Comparison of ENCODE assay signal across 18 cellular contexts in genomic region chr2:171718720-171719119, GRCh38. TPM values are rescaled to one million over a fixed set of nuclear protein-coding genes. Genes with fewer than 3 reads are reported as not detected.
A peak's percentile ranks its signal among the peaks of the same experiment; 100 is the strongest.
DNase-seq lines count a peak whose midpoint lies in the region; ATAC-seq lines count a peak whose summit lies in the region.
"Had no signal": no experiment of that assay in that cellular context is flagged by ENCODE, and none has a peak within 500 bp of the region (broad histone marks: within the 10 kb centered on the region; RNA-seq: fewer than 3 reads in every experiment).

No MANE protein-coding gene starts in this region.

- peaks cover 11% of the 10 kb centered on the region for H3K36me3 Mint-ChIP-seq in activated CD8-positive, alpha-beta memory T cell treated with anti-CD3 and anti-CD28 coated beads, Interleukin-2, amount 10 ng/mL, durations not matched to agents 7 days and 5 days
- peaks cover 78% of the 10 kb centered on the region for H3K36me3 Mint-ChIP-seq in activated T-helper 17 cell treated with anti-CD3 and anti-CD28 coated beads, Interleukin-2, amount 50 U/mL, for 72 hours (ENCODE audit: low read depth)

- DNase-seq in activated CD8-positive, alpha-beta memory T cell treated with anti-CD3 and anti-CD28 coated beads, Interleukin-2, amount 10 ng/mL, durations not matched to agents 7 days and 5 days = no peak
- no peak for DNase-seq in activated CD8-positive, alpha-beta memory T cell treated with anti-CD3 and anti-CD28 coated beads, Interleukin-2, amount 50 U/mL, for 4 hours
- DNase-seq in cerebellar nuclear complex (lab: John Stamatoyannopoulos, UW) (no peak), left colon (no peak)
- no peak for DNase-seq in activated effector memory CD4-positive, alpha-beta T cell treated with Interleukin-2 at 50 U/mL for 16 hours
- DNase-seq: activated CD4-positive, alpha-beta T cell treated with anti-CD3 and anti-CD28 coated beads, Interleukin-2, amount 10 ng/mL, durations not matched to agents 7 days and 5 days; activated naive CD8-positive, alpha-beta T cell treated with anti-CD3 and anti-CD28 coated beads, Interleukin-2, amount 10 ng/mL, durations not matched to agents 7 days and 5 days; caudate nucleus; COR-L47; NCI-H146; NCI-H526 treated with DMSO at 0.1 percent for 48 hours; T-helper 17 cell had no signal

- intact Hi-C loops in left colon (cut with DNase I, micrococcal nuclease) = no loop called here

- no peaks in the 10 kb centered on the region for H3K9me3 Mint-ChIP-seq in activated CD8-positive, alpha-beta memory T cell treated with anti-CD3 and anti-CD28 coated beads, Interleukin-2, amount 10 ng/mL, durations not matched to agents 7 days and 5 days (ENCODE audit: low read depth)
- no peaks in the 10 kb centered on the region for H3K9me3 Mint-ChIP-seq in activated T-helper 17 cell treated with anti-CD3 and anti-CD28 coated beads, Interleukin-2, amount 50 U/mL, for 72 hours
- H3K9me3 Mint-ChIP-seq: activated CD4-positive, alpha-beta T cell treated with anti-CD3 and anti-CD28 coated beads, Interleukin-2, amount 10 ng/mL, durations not matched to agents 7 days and 5 days; activated naive CD8-positive, alpha-beta T cell treated with anti-CD3 and anti-CD28 coated beads, Interleukin-2, amount 10 ng/mL, durations not matched to agents 7 days and 5 days had no signal

- CTCF ChIA-PET in activated CD8-positive, alpha-beta memory T cell treated with anti-CD3 and anti-CD28 coated beads, Interleukin-2, amount 10 ng/mL, durations not matched to agents 7 days and 5 days (lab: Charles Lee) = interaction anchor here (0.9 to 1.6 kb wide), 4 partner anchors 8 to 386 kb away, joined by 3 to 4 read pairs (median 4); partner anchors contain the start of gene DLX2

- H3K4me1 Mint-ChIP-seq in activated CD8-positive, alpha-beta memory T cell treated with anti-CD3 and anti-CD28 coated beads, Interleukin-2, amount 10 ng/mL, durations not matched to agents 7 days and 5 days = peaks cover 9% of the 10 kb centered on the region
- peaks cover 6% of the 10 kb centered on the region for H3K4me1 Mint-ChIP-seq in activated T-helper 17 cell treated with anti-CD3 and anti-CD28 coated beads, Interleukin-2, amount 50 U/mL, for 72 hours
- H3K4me1 Mint-ChIP-seq: T-helper 17 cell had no signal

- H3K27me3 Mint-ChIP-seq in activated CD8-positive, alpha-beta memory T cell treated with anti-CD3 and anti-CD28 coated beads, Interleukin-2, amount 10 ng/mL, durations not matched to agents 7 days and 5 days = no peaks in the 10 kb centered on the region
- no peaks in the 10 kb centered on the region for H3K27me3 Mint-ChIP-seq in activated T-helper 17 cell treated with anti-CD3 and anti-CD28 coated beads, Interleukin-2, amount 50 U/mL, for 72 hours
- H3K27me3 Mint-ChIP-seq: activated CD4-positive, alpha-beta T cell treated with anti-CD3 and anti-CD28 coated beads, Interleukin-2, amount 10 ng/mL, durations not matched to agents 7 days and 5 days; activated naive CD8-positive, alpha-beta T cell treated with anti-CD3 and anti-CD28 coated beads, Interleukin-2, amount 10 ng/mL, durations not matched to agents 7 days and 5 days; T-helper 17 cell had no signal

- H3K27ac Mint-ChIP-seq in activated CD8-positive, alpha-beta memory T cell treated with anti-CD3 and anti-CD28 coated beads, Interleukin-2, amount 10 ng/mL, durations not matched to agents 7 days and 5 days = peak overlapping the region; percentile 74
- H3K27ac Mint-ChIP-seq in activated T-helper 17 cell treated with anti-CD3 and anti-CD28 coated beads, Interleukin-2, amount 50 U/mL, for 72 hours = peak overlapping the region; percentile 58
- H3K27ac Mint-ChIP-seq: activated CD4-positive, alpha-beta T cell treated with anti-CD3 and anti-CD28 coated beads, Interleukin-2, amount 10 ng/mL, durations not matched to agents 7 days and 5 days; activated naive CD8-positive, alpha-beta T cell treated with anti-CD3 and anti-CD28 coated beads, Interleukin-2, amount 10 ng/mL, durations not matched to agents 7 days and 5 days; progenitor cell of endocrine pancreas; T-helper 17 cell had no signal

- peak overlapping the region; percentile 32 for H3K4me3 Mint-ChIP-seq in activated CD8-positive, alpha-beta memory T cell treated with anti-CD3 and anti-CD28 coated beads, Interleukin-2, amount 10 ng/mL, durations not matched to agents 7 days and 5 days
- H3K4me3 Mint-ChIP-seq in activated T-helper 17 cell treated with anti-CD3 and anti-CD28 coated beads, Interleukin-2, amount 50 U/mL, for 72 hours = no peak overlapping the region
- H3K4me3 Mint-ChIP-seq: activated CD4-positive, alpha-beta T cell treated with anti-CD3 and anti-CD28 coated beads, Interleukin-2, amount 10 ng/mL, durations not matched to agents 7 days and 5 days; activated naive CD8-positive, alpha-beta T cell treated with anti-CD3 and anti-CD28 coated beads, Interleukin-2, amount 10 ng/mL, durations not matched to agents 7 days and 5 days; T-helper 17 cell had no signal

- peak; percentile 93 for ATAC-seq in activated CD8-positive, alpha-beta memory T cell treated with anti-CD3 and anti-CD28 coated beads, Interleukin-2, amount 10 ng/mL, durations not matched to agents 7 days and 5 days
- ATAC-seq in GM21423 (IDR thresholded peaks at IDR 0.05; ENCODE audit: unreplicated experiment) (peak; percentile 78), HG03025 (IDR thresholded peaks at IDR 0.05; ENCODE audit: low FRiP score, unreplicated experiment) (peak; percentile 72), left colon (no peak)
- ATAC-seq in activated T-helper 17 cell treated with anti-CD3 and anti-CD28 coated beads, Interleukin-2, amount 50 U/mL, for 72 hours (replicated peaks) = peak; percentile 99
- ATAC-seq: A549, K562, T-helper 17 cell had no signal

RNA-seq across cellular contexts. Expression of gene DYNC1I2, which starts 31.5 kb away (rescaled TPM):
- 10 to 100 TPM; 41.6 to 49.5 TPM for total RNA-seq in activated CD8-positive, alpha-beta memory T cell treated with anti-CD3 and anti-CD28 coated beads, Interleukin-2, amount 10 ng/mL, durations not matched to agents 7 days and 5 days
- 10 to 100 TPM; 30.0 to 46.6 TPM for total RNA-seq in activated T-helper 17 cell treated with anti-CD3 and anti-CD28 coated beads, Interleukin-2, amount 50 U/mL, for 72 hours
- 100 to 1,000 TPM in 1 of 2 donors, 10 to 100 TPM in 1; 81.9 to 111 TPM for total RNA-seq in left colon
